In genomic region chr9:92508018-92508417, GRCh38 we compare ENCODE assay signal across 16 cellular contexts. TPM values are rescaled to one million over a fixed set of nuclear protein-coding genes. Genes with fewer than 3 reads are reported as not detected.
DNase-seq lines count a peak whose midpoint lies in the region; ATAC-seq and TF ChIP-seq lines count a peak whose summit lies in the region.
"Had no signal": no experiment of that assay in that cellular context is flagged by ENCODE, and none has a peak within 500 bp of the region (broad histone marks: within the 10 kb centered on the region; RNA-seq: fewer than 3 reads in every experiment).

No MANE protein-coding gene starts in this region.

- peaks cover 0 to 18% of the 10 kb centered on the region in 2 experiments; a peak in 2 of 4 replicates for H3K79me1 ChIP-seq in IMR-90 (ENCODE audit: low read depth in 1 of 2, low read length in 2 of 2)

- H3K4me3 ChIP-seq in IMR-90 (ENCODE audit: insufficient read depth, low read depth, low read length) (no peak overlapping the region), subcutaneous abdominal adipose tissue (ENCODE audit: low read depth in 1 of 5, low read length in 5 of 5) (peak overlapping the region in 1 of 5 donors; percentile 19)
- H3K4me3 ChIP-seq: breast epithelium had no signal

- peak overlapping the region; percentile 57; the same call in 1 of the 2 replicates for H2AK5ac ChIP-seq in IMR-90 (ENCODE audit: low read depth, low read length)

- peak overlapping the region; percentile 39 for H4K5ac ChIP-seq in IMR-90 (ENCODE audit: low read depth, low read length)

- WGBS in IMR-90 (ENCODE audit: extremely low coverage in 2 of 2, insufficient read length in 1 of 2), 2 experiments: 40% methylated on average over 1 of the region's 9 CpGs; no CpG with 5 or more reads in 1 of the 2 experiments

- H2BK5ac ChIP-seq in IMR-90 (ENCODE audit: low read depth, low read length, poor library complexity, severe bottlenecking): no peak overlapping the region

- in situ Hi-C loops in IMR-90 (cut with MboI; ENCODE audit: low sequenced_read_pairs): no loop called here
- in situ Hi-C loops in KBM-7 (cut with MboI; ENCODE audit: low pct_unique_long_range_greater_than_20kb, low sequenced_read_pairs): no loop called here

- intact Hi-C loops in IMR-90 (cut with micrococcal nuclease): no loop called here

- no peak overlapping the region for H3K9ac ChIP-seq in IMR-90 (ENCODE audit: low read depth, low read length)
- H3K9ac ChIP-seq in subcutaneous abdominal adipose tissue (ENCODE audit: low read length in 5 of 5): peak overlapping the region in 3 of 5 donors; percentile 6 to 38 (median 21)
- H3K9ac ChIP-seq: parathyroid adenoma had no signal

- TF ChIP-seq RAD21 in IMR-90 (IDR thresholded peaks at IDR 0.05; ENCODE audit: low read length): no peak

- H2BK15ac ChIP-seq in IMR-90 (ENCODE audit: low read depth, low read length): peak overlapping the region; percentile 93; the same call in 2 of the 3 replicates

- H3K36me3 ChIP-seq in IMR-90 (ENCODE audit: control insufficient read depth, insufficient read depth, low read length): no peaks in the 10 kb centered on the region
- H3K36me3 ChIP-seq in subcutaneous abdominal adipose tissue (ENCODE audit: control insufficient read depth in 5 of 5, insufficient read depth in 5 of 5, low read length in 5 of 5): peaks cover 0 to 17% (median 11%) of the 10 kb centered on the region in 5 donors
- H3K36me3 ChIP-seq: breast epithelium had no signal

- peak overlapping the region; percentile 99 for H2BK120ac ChIP-seq in IMR-90 (ENCODE audit: low read depth, low read length)

- H3K4me2 ChIP-seq in IMR-90 (ENCODE audit: low read depth, low read length): no peak overlapping the region

- H3K27ac ChIP-seq in IMR-90 (ENCODE audit: insufficient read depth, low read length) (no peak overlapping the region), cingulate gyrus (ENCODE audit: low read depth, low read length) (peak overlapping the region; percentile 24), layer of hippocampus (ENCODE audit: low read depth, low read length) (peak overlapping the region; percentile 59), subcutaneous abdominal adipose tissue (ENCODE audit: low read depth, low read length) (peak overlapping the region; percentile 95)
- H3K27ac ChIP-seq: parathyroid adenoma had no signal

- peak overlapping the region; percentile 98 for H2BK20ac ChIP-seq in IMR-90 (ENCODE audit: low read depth, low read length)

- H3K27me3 ChIP-seq in IMR-90 (ENCODE audit: control insufficient read depth, insufficient read depth, low read length) (no peaks in the 10 kb centered on the region), layer of hippocampus (ENCODE audit: control insufficient read depth, insufficient read depth, low read length) (no peaks in the 10 kb centered on the region), subcutaneous abdominal adipose tissue (ENCODE audit: control insufficient read depth in 5 of 5, insufficient read depth in 4 of 5, low read length in 5 of 5) (no peaks in the 10 kb centered on the region)
- H3K27me3 ChIP-seq: breast epithelium had no signal

- BruUV-seq in IMR-90 (replicated peaks; lab: Mats Ljungman, UMichigan): no TSS peak

- peak overlapping the region; percentile 2; the same call in 1 of the 2 replicates for H3K14ac ChIP-seq in IMR-90 (replicated peaks; ENCODE audit: low read depth, low read length)

- H3K4ac ChIP-seq in IMR-90 (ENCODE audit: low read depth, low read length): peak overlapping the region; percentile 98

- POLR2A ChIA-PET in IMR-90 (lab: Charles Lee; ENCODE audit: unreplicated experiment): no interaction called here

- H2AK9ac ChIP-seq in IMR-90 (replicated peaks; ENCODE audit: low read depth, low read length, poor library complexity): peak overlapping the region; percentile 51

- peaks cover 28% of the 10 kb centered on the region for H3K4me1 ChIP-seq in IMR-90 (ENCODE audit: control insufficient read depth, insufficient read depth, low read length)
- H3K4me1 ChIP-seq in subcutaneous abdominal adipose tissue (ENCODE audit: control insufficient read depth in 5 of 5, insufficient read depth in 5 of 5, low read length in 5 of 5): peaks cover 10 to 60% (median 53%) of the 10 kb centered on the region in 5 donors
- H3K4me1 ChIP-seq: parathyroid adenoma had no signal

- CTCF ChIA-PET in IMR-90 (lab: Yijun Ruan, JAX): no interaction called here

- TF ChIP-seq CTCF in IMR-90 (conservative IDR thresholded peaks at IDR 0.05; ENCODE audit: low read depth, low read length): no peak

- no peak for DNase-seq in IMR-90
- DNase-seq in NCI-H2196 (lab: John Stamatoyannopoulos, UW; ENCODE audit: unreplicated experiment): no peak
- no peak for DNase-seq in KBM-7
- no peak for DNase-seq in retina
- DNase-seq: activated CD8-positive, alpha-beta memory T cell treated with anti-CD3 and anti-CD28 coated beads, Interleukin-2, amount 50 U/mL, for 4 hours; NCI-H1436; NCI-H510A treated with DMSO at 0.1 percent for 48 hours; T-helper 1 cell had no signal

- no peaks in the 10 kb centered on the region for H4K20me1 ChIP-seq in IMR-90 (ENCODE audit: insufficient read depth, low read length)

- H3K18ac ChIP-seq in IMR-90 (ENCODE audit: low read depth, low read length): peak overlapping the region; percentile 84; the same call in 1 of the 2 replicates

- H4K91ac ChIP-seq in IMR-90 (ENCODE audit: insufficient read depth, low read depth, low read length): peak overlapping the region; percentile 99

- dilution Hi-C loops in IMR-90 (cut with HindIII; ENCODE audit: low sequenced_read_pairs, unreplicated experiment): no loop called here

- peaks cover 26% of the 10 kb centered on the region for H3K9me1 ChIP-seq in IMR-90 (ENCODE audit: insufficient read depth, low read length)

- ATAC-seq in IMR-90 (ENCODE audit: low read depth) (no peak), GM21381 (IDR thresholded peaks at IDR 0.05; ENCODE audit: unreplicated experiment) (no peak)
- ATAC-seq: activated CD4-positive, CD25-positive, alpha-beta regulatory T cell treated with anti-CD3 and anti-CD28 coated beads, Interleukin-2, amount 50 U/mL, for 24 hours; Panc1 had no signal

- H3K9me3 ChIP-seq in IMR-90 (ENCODE audit: control insufficient read depth, insufficient read depth, low read length): no peaks in the 10 kb centered on the region
- H3K9me3 ChIP-seq in subcutaneous abdominal adipose tissue (ENCODE audit: control insufficient read depth in 5 of 5, low read length in 5 of 5): no peaks in the 10 kb centered on the region
- H3K9me3 ChIP-seq: breast epithelium had no signal

- no peak overlapping the region for H3K56ac ChIP-seq in IMR-90 (ENCODE audit: extremely low read depth, insufficient read depth, low read length)

- peak overlapping the region; percentile 77 to 85; a peak in 3 of 4 replicates for H4K8ac ChIP-seq in IMR-90 (ENCODE audit: low read depth in 2 of 2, low read length in 2 of 2)

- no peak for TF ChIP-seq POLR2A in IMR-90 (IDR thresholded peaks at IDR 0.05; ENCODE audit: low read depth, low read length)

- H2AFZ ChIP-seq in IMR-90 (replicated peaks; ENCODE audit: low read length, poor library complexity): peak overlapping the region; percentile 80
- H2AFZ ChIP-seq: parathyroid adenoma had no signal

- peak overlapping the region; percentile 49; the same call in 1 of the 2 replicates for H3K23ac ChIP-seq in IMR-90 (ENCODE audit: low read depth, low read length)

TF ChIP-seq in IMR-90, 13 proteins besides CTCF, POLR2A, EP300 and RAD21:
- TF ChIP-seq RCOR1 (IDR thresholded peaks at IDR 0.05; ENCODE audit: insufficient replicate concordance, low read length) (no peak), SMC3 (IDR thresholded peaks at IDR 0.05; ENCODE audit: low read depth, low read length) (no peak), BHLHE40 (IDR thresholded peaks at IDR 0.05; ENCODE audit: low read depth, low read length) (no peak), CHD1 (IDR thresholded peaks at IDR 0.05; ENCODE audit: low read depth, low read length) (no peak), MAFK (IDR thresholded peaks at IDR 0.05; ENCODE audit: low read depth, low read length) (no peak), NFE2L2 (IDR thresholded peaks at IDR 0.05; ENCODE audit: low read depth, low read length) (no peak), MXI1 (IDR thresholded peaks at IDR 0.05; ENCODE audit: borderline replicate concordance, low read depth, low read length) (no peak), RFX5 (IDR thresholded peaks at IDR 0.05; ENCODE audit: low read depth, low read length) (no peak), CEBPB (IDR thresholded peaks at IDR 0.05; ENCODE audit: low read depth, low read length) (no peak), USF2 (IDR thresholded peaks at IDR 0.05; ENCODE audit: low read depth, low read length) (no peak)

RNA-seq across cellular contexts. Expression of gene ASPN, which starts 25.7 kb away (rescaled TPM):
- total RNA-seq in IMR-90 (2012; rRNA removed): under 0.01 and 0.28 TPM in 2 replicates
- 0.04 and 0.09 TPM in 2 replicates for polyA plus RNA-seq in IMR-90 (2012; rRNA removed)
- polyA plus RNA-seq in IMR-90 (2012; cell fraction: cytosol; rRNA removed): 0.02 TPM in 1 of 2 replicates, not detected in the other
- polyA plus RNA-seq in IMR-90 (2012; cell fraction: nucleus; rRNA removed; ENCODE audit: low replicate concordance): 0.05 TPM in 1 of 2 replicates, not detected in the other

RNA-seq across cellular contexts. Expression of gene ECM2, which starts 27.8 kb away (rescaled TPM):
- under 0.01 and 0.36 TPM in 2 replicates for total RNA-seq in IMR-90 (2012; rRNA removed)
- polyA plus RNA-seq in IMR-90 (2012; rRNA removed): 0.26 TPM in 2 replicates
- polyA plus RNA-seq in IMR-90 (2012; cell fraction: cytosol; rRNA removed): 0.06 and 0.09 TPM in 2 replicates
- polyA plus RNA-seq in IMR-90 (2012; cell fraction: nucleus; rRNA removed; ENCODE audit: low replicate concordance): 0.08 and 0.50 TPM in 2 replicates
